ENCODE assay signal across 12 cellular contexts in genomic region chr13:33828431-33829129, GRCh38.
"Had no signal": no experiment of that assay in that cellular context is flagged by ENCODE, and none has a peak within 500 bp of the region (broad histone marks: within the 10 kb centered on the region; RNA-seq: fewer than 3 reads in every experiment).

No MANE protein-coding gene starts in this region.

- H3K9me3 ChIP-seq: tibial artery, vagina had no signal

- DNase-seq: activated gamma-delta T cell; brain microvascular endothelial cell; left colon; naive B cell; posterior cingulate gyrus; stimulated activated CD4-positive, alpha-beta T cell treated with anti-CD3 and anti-CD28 coated beads, Interleukin-4, amount 100 ng/mL, for 4 hours; tibial artery had no signal

- H3K4me3 Mint-ChIP-seq: activated naive CD8-positive, alpha-beta T cell; naive B cell; T-helper 2 cell treated with Interferon-gamma antibody and Interleukin-4, amounts not matched to agents 5 μg/mL and 100 μg/mL, for 36 hours had no signal

- H3K9me3 Mint-ChIP-seq: naive B cell; T-helper 2 cell treated with Interferon-gamma antibody and Interleukin-4, amounts not matched to agents 5 μg/mL and 100 μg/mL, for 36 hours had no signal

- H3K27me3 Mint-ChIP-seq: activated naive CD8-positive, alpha-beta T cell; naive B cell had no signal

- ATAC-seq: activated CD4-positive, CD25-positive, alpha-beta regulatory T cell treated with anti-CD3 and anti-CD28 coated beads, Interleukin-2, amount 50 U/mL, for 24 hours; esophagus mucosa; left colon had no signal

- H3K27ac Mint-ChIP-seq: activated naive CD8-positive, alpha-beta T cell; T-helper 2 cell treated with Interferon-gamma antibody and Interleukin-4, amounts not matched to agents 5 μg/mL and 100 μg/mL, for 36 hours had no signal
